In the genomic region with DNA sequence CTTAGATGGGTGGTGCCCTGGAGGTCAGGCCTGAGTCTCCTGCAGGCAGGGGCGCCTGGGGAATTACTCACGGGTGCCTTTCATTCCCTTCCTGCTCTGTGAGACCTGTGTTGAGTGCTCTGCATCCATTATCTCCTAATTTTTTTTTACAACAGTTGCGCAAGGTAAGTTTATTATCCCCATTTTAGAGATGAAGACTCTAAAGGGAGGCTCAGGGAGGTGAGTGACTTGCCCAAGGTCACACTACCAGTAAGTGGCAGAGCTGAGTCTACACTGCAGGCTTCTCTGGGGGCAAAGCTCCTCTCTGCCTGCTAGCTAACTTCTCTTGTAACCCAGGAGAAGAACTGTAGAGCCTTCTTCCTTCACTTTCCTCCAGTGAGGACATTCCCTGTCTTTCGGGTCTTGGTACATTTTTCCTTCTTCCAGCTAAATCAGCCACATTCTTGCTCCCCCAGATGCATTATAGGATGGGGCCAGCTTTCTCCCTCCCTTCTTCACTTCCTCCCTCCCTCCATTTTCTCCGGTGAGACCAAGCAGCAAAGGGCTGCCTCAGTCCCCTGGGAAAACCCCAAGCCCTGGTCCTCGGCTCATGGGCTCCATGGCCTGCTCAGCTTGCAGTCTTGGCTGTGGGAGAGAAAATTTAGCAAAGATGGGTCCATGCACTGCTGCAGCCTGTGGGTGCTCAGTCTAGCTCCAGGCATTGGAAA, we compare ENCODE assay signal across 12 cellular contexts. TPM values are rescaled to one million over a fixed set of nuclear protein-coding genes. Genes with fewer than 3 reads are reported as not detected.
A peak's percentile ranks its signal among the peaks of the same experiment; 100 is the strongest.
DNase-seq lines count a peak whose midpoint lies in the region; ATAC-seq, FAIRE-seq and TF ChIP-seq lines count a peak whose summit lies in the region.
"Had no signal": no experiment of that assay in that cellular context is flagged by ENCODE, and none has a peak within 500 bp of the region (broad histone marks: within the 10 kb centered on the region; RNA-seq: fewer than 3 reads in every experiment).

No MANE protein-coding gene starts in this region.

- TF ChIP-seq CTCF in AG04449 (IDR thresholded peaks at IDR 0.05; ENCODE audit: insufficient read depth, low read length, missing control alignments) (no peak), HCT116 (IDR thresholded peaks at IDR 0.05 in 2 of 3, conservative IDR thresholded peaks at IDR 0.05 in 1 of 3; ENCODE audit: borderline replicate concordance in 1 of 3, insufficient read depth in 1 of 3, low read depth in 2 of 3, low read length in 2 of 3) (no peak), ascending aorta (IDR thresholded peaks at IDR 0.05) (no peak), D721Med (IDR thresholded peaks at IDR 0.05; ENCODE audit: insufficient read depth, missing control alignments) (no peak)

- H2AFZ ChIP-seq in HCT116 (ENCODE audit: low read depth, low read length, poor library complexity, severe bottlenecking): no peak overlapping the region

- no peaks in the 10 kb centered on the region for H3K9me2 ChIP-seq in HCT116 (ENCODE audit: insufficient read depth)

- DNase-seq in AG04449 (ENCODE audit: low read depth, low spot score) (no peak), HCT116 (ENCODE audit: low read depth, low spot score) (no peak), ascending aorta (ENCODE audit: low spot score in 2 of 2) (no peak), D721Med (ENCODE audit: insufficient read length, low spot score) (no peak)
- no peak for DNase-seq in activated CD8-positive, alpha-beta T cell treated with anti-CD3 and anti-CD28 coated beads, Interleukin-2, amount 10 ng/mL, durations not matched to agents 7 days and 5 days
- DNase-seq: activated effector memory CD4-positive, alpha-beta T cell treated with anti-CD3 and anti-CD28 coated beads, Interleukin-2, amount 50 U/mL, for 16 hours; DMS 273 treated with DMSO at 0.1 percent for 48 hours; NCI-H1694 had no signal

- no peak for TF ChIP-seq POLR2A in HCT116 (IDR thresholded peaks at IDR 0.05; ENCODE audit: borderline replicate concordance, extremely low read depth, insufficient read depth, insufficient read length)

- H3K4me1 ChIP-seq in HCT116 (ENCODE audit: control insufficient read depth in 1 of 2, insufficient read depth in 2 of 2, low read length in 2 of 2) (peaks cover 20 to 72% of the 10 kb centered on the region in 2 experiments), iPS-20b (ENCODE audit: insufficient read depth, low read length) (peaks cover 6% of the 10 kb centered on the region; the same call in 1 of the 2 replicates), ascending aorta (peaks cover 17 to 24% of the 10 kb centered on the region in 2 donors)

- peak overlapping the region; percentile 70 for H3K4me3 Mint-ChIP-seq in activated CD8-positive, alpha-beta T cell treated with anti-CD3 and anti-CD28 coated beads, Interleukin-2, amount 10 ng/mL, durations not matched to agents 7 days and 5 days

- intact Hi-C loops in HCT116 (cut with micrococcal nuclease): no loop called here
- intact Hi-C loops in ascending aorta (cut with DNase I): no loop called here

- H3K27ac Mint-ChIP-seq in activated CD8-positive, alpha-beta T cell treated with anti-CD3 and anti-CD28 coated beads, Interleukin-2, amount 10 ng/mL, durations not matched to agents 7 days and 5 days: peak overlapping the region; percentile 58

- H3K4me2 ChIP-seq in HCT116 (ENCODE audit: low read length): peak overlapping the region; percentile 99

- RAD21 ChIA-PET in HCT116 (lab: Charles Lee; ENCODE audit: low non-redundant PET in 1 of 2, low total read pairs in 2 of 2, uncharacterized antibody in 2 of 2, unreplicated experiment in 2 of 2): interaction anchor here (1.1 to 1.2 kb wide), 5 partner anchors 44 to 78 kb away, joined by 3 to 4 read pairs (median 3); no protein-coding TSS in a partner anchor

- peak overlapping the region; percentile 95 for H3K27ac ChIP-seq in HCT116 (ENCODE audit: low read depth, low read length)
- H3K27ac ChIP-seq in iPS-20b (ENCODE audit: low read length): no peak overlapping the region
- no peak overlapping the region for H3K27ac ChIP-seq in ascending aorta

- no peaks in the 10 kb centered on the region for H3K27me3 ChIP-seq in HCT116 (ENCODE audit: insufficient read depth, low read length)
- peaks cover 50% of the 10 kb centered on the region for H3K27me3 ChIP-seq in iPS-20b (ENCODE audit: insufficient read depth, low read length)
- no peaks in the 10 kb centered on the region for H3K27me3 ChIP-seq in ascending aorta

- peaks cover 2% of the 10 kb centered on the region for H3K36me3 Mint-ChIP-seq in activated CD8-positive, alpha-beta T cell treated with anti-CD3 and anti-CD28 coated beads, Interleukin-2, amount 10 ng/mL, durations not matched to agents 7 days and 5 days (ENCODE audit: low read depth)

- FAIRE-seq in D721Med (lab: Jason Lieb, UNC): no peak

- H3K9me3 Mint-ChIP-seq in activated CD8-positive, alpha-beta T cell treated with anti-CD3 and anti-CD28 coated beads, Interleukin-2, amount 10 ng/mL, durations not matched to agents 7 days and 5 days (ENCODE audit: insufficient read depth): no peaks in the 10 kb centered on the region

- peaks cover 3% of the 10 kb centered on the region; the same call in 1 of the 2 replicates for H4K20me1 ChIP-seq in HCT116 (ENCODE audit: insufficient read depth)

- H3K36me3 ChIP-seq in HCT116 (ENCODE audit: control insufficient read depth in 1 of 2, insufficient read depth in 2 of 2, low read length in 2 of 2) (peaks cover 0 to 17% of the 10 kb centered on the region in 2 experiments; a peak in 1 of 4 replicates), iPS-20b (ENCODE audit: insufficient read depth, low read depth, low read length) (no peaks in the 10 kb centered on the region), ascending aorta (no peaks in the 10 kb centered on the region)

- peak overlapping the region; percentile 99 for H3K9ac ChIP-seq in HCT116 (ENCODE audit: low read length)
- peak overlapping the region; percentile 65; the same call in 1 of the 2 replicates for H3K9ac ChIP-seq in iPS-20b (ENCODE audit: low read depth, low read length)

- peaks cover 9% of the 10 kb centered on the region for H3K27me3 Mint-ChIP-seq in activated CD8-positive, alpha-beta T cell treated with anti-CD3 and anti-CD28 coated beads, Interleukin-2, amount 10 ng/mL, durations not matched to agents 7 days and 5 days (ENCODE audit: low read depth)

- H3K4me3 ChIP-seq in AG04449 (ENCODE audit: low read depth, low read length) (peak overlapping the region; percentile 18; the same call in 1 of the 2 replicates), HCT116 (replicated peaks in 1 of 2; ENCODE audit: low read depth in 1 of 2, low read length in 2 of 2) (peak overlapping the region; percentile 55 to 86), iPS-20b (ENCODE audit: low read length) (peak overlapping the region; percentile 63; the same call in 1 of the 2 replicates), ascending aorta (peak overlapping the region in 1 of 2 donors; percentile 70)

- H3K79me2 ChIP-seq in HCT116 (ENCODE audit: insufficient read depth, low read length): peaks cover 75% of the 10 kb centered on the region

- TSS peak; percentile 18 for BruUV-seq in HCT116 (replicated peaks; lab: Mats Ljungman, UMichigan)

- TF ChIP-seq RAD21 in HCT116 (IDR thresholded peaks at IDR 0.05; ENCODE audit: low read depth): no peak

- ATAC-seq in HCT116: no peak
- ATAC-seq in activated CD8-positive, alpha-beta T cell treated with anti-CD3 and anti-CD28 coated beads, Interleukin-2, amount 10 ng/mL, durations not matched to agents 7 days and 5 days: no peak
- ATAC-seq in HG02588 (IDR thresholded peaks at IDR 0.05; ENCODE audit: unreplicated experiment): no peak
- no peak for ATAC-seq in GM21717 (IDR thresholded peaks at IDR 0.05; ENCODE audit: unreplicated experiment)

- CTCF ChIA-PET in AG04449 (lab: Yijun Ruan, JAX): interaction anchor here (0.8 to 21.1 kb wide), 13 partner anchors 7 to 338 kb away, joined by 3 to 412 read pairs (median 6); partner anchors contain the start of genes F12, MXD3 and PFN3
- CTCF ChIA-PET in HCT116 (lab: Charles Lee): interaction anchor here (1.1 to 6.3 kb wide), 7 partner anchors 6 to 79 kb away, joined by 3 to 53 read pairs (median 6); partner anchors contain the start of gene PDLIM7
- CTCF ChIA-PET in activated CD8-positive, alpha-beta T cell treated with anti-CD3 and anti-CD28 coated beads, Interleukin-2, amount 10 ng/mL, durations not matched to agents 7 days and 5 days (lab: Charles Lee): interaction anchor here (1.1 to 9.0 kb wide), 9 partner anchors 9 to 79 kb away, joined by 3 to 177 read pairs (median 6); no protein-coding TSS in a partner anchor

- H3K9me3 ChIP-seq in HCT116 (ENCODE audit: control insufficient read depth in 1 of 2, insufficient read depth in 1 of 2, low read depth in 1 of 2, low read length in 2 of 2): no peaks in the 10 kb centered on the region
- no peaks in the 10 kb centered on the region for H3K9me3 ChIP-seq in iPS-20b (ENCODE audit: insufficient read depth, low read depth, low read length)
- no peaks in the 10 kb centered on the region for H3K9me3 ChIP-seq in ascending aorta

- POLR2A ChIA-PET in AG04449 (lab: Yijun Ruan, JAX) (interaction anchor here (0.5 to 1.8 kb wide), 7 partner anchors 9 to 98 kb away, joined by 3 to 8 read pairs (median 4); partner anchors contain the start of genes GRK6 and PDLIM7), HCT116 (lab: Charles Lee) (interaction anchor here (0.8 to 2.2 kb wide), 6 partner anchors 9 to 147 kb away, joined by 3 to 9 read pairs (median 6); partner anchors contain the start of gene GRK6)
- POLR2A ChIA-PET in activated CD8-positive, alpha-beta T cell treated with anti-CD3 and anti-CD28 coated beads, Interleukin-2, amount 10 ng/mL, durations not matched to agents 7 days and 5 days (lab: Charles Lee): interaction anchor here (1.0 to 19.4 kb wide), 6 partner anchors 8 to 135 kb away, joined by 3 to 245 read pairs (median 6); partner anchors contain the start of gene GRK6

- H3K4me1 Mint-ChIP-seq in activated CD8-positive, alpha-beta T cell treated with anti-CD3 and anti-CD28 coated beads, Interleukin-2, amount 10 ng/mL, durations not matched to agents 7 days and 5 days (ENCODE audit: low read depth): peaks cover 48% of the 10 kb centered on the region

RNA-seq across cellular contexts. Expression of gene PRR7, which starts 1.8 kb away (rescaled TPM):
- total RNA-seq in HCT116 (2021; ENCODE audit: unreplicated experiment): 39.9 TPM
- polyA plus RNA-seq in HCT116 (2012): 28.9 and 29.4 TPM in 2 replicates
- total RNA-seq in activated CD8-positive, alpha-beta T cell treated with anti-CD3 and anti-CD28 coated beads, Interleukin-2, amount 10 ng/mL, durations not matched to agents 7 days and 5 days: 10 to 100 TPM in 1 of 2 experiments, 1 to 10 TPM in 1; 9.8 to 11.6 TPM
- 18.1 TPM for total RNA-seq in ascending aorta

RNA-seq across cellular contexts. Expression of gene GRK6, which starts 21.9 kb away (rescaled TPM):
- 89.3 TPM for total RNA-seq in HCT116 (2021; ENCODE audit: unreplicated experiment)
- polyA plus RNA-seq in HCT116 (2012): 88.3 and 90.2 TPM in 2 replicates
- 100 to 1,000 TPM; 206 to 213 TPM for total RNA-seq in activated CD8-positive, alpha-beta T cell treated with anti-CD3 and anti-CD28 coated beads, Interleukin-2, amount 10 ng/mL, durations not matched to agents 7 days and 5 days
- total RNA-seq in ascending aorta: 20.6 TPM

RNA-seq across cellular contexts. Expression of gene DBN1, which starts 25.0 kb away (rescaled TPM):
- total RNA-seq in HCT116 (2021; ENCODE audit: unreplicated experiment) (144 TPM), ascending aorta (151 TPM)
- 110 and 117 TPM in 2 replicates for polyA plus RNA-seq in HCT116 (2012)
- 100 to 1,000 TPM in 1 of 2 experiments, 10 to 100 TPM in 1; 92.9 to 104 TPM for total RNA-seq in activated CD8-positive, alpha-beta T cell treated with anti-CD3 and anti-CD28 coated beads, Interleukin-2, amount 10 ng/mL, durations not matched to agents 7 days and 5 days

RNA-seq across cellular contexts. Expression of gene F12, which starts 39.0 kb away (rescaled TPM):
- total RNA-seq in HCT116 (2021; ENCODE audit: unreplicated experiment): 30.0 TPM
- 46.8 and 58.1 TPM in 2 replicates for polyA plus RNA-seq in HCT116 (2012)
- total RNA-seq in activated CD8-positive, alpha-beta T cell treated with anti-CD3 and anti-CD28 coated beads, Interleukin-2, amount 10 ng/mL, durations not matched to agents 7 days and 5 days: 1 to 10 TPM; 3.2 to 3.5 TPM
- not detected for total RNA-seq in ascending aorta
- total RNA-seq: mesenteric fat pad had no signal

RNA-seq across cellular contexts. Expression of gene PFN3, which starts 47.9 kb away (rescaled TPM):
- total RNA-seq in HCT116 (2021; ENCODE audit: unreplicated experiment): not detected
- not detected in 2 replicates for polyA plus RNA-seq in HCT116 (2012)
- not detected for total RNA-seq in activated CD8-positive, alpha-beta T cell treated with anti-CD3 and anti-CD28 coated beads, Interleukin-2, amount 10 ng/mL, durations not matched to agents 7 days and 5 days
- not detected for total RNA-seq in ascending aorta
- total RNA-seq: mesenteric fat pad had no signal
